ENCODE assay signal across 2 cellular contexts in genomic region chr6:159100011-159100788, GRCh38.
TF ChIP-seq lines count a peak whose summit lies in the region.

No MANE protein-coding gene starts in this region.

TF ChIP-seq in IMR-90, 13 proteins besides CTCF, POLR2A, EP300 and RAD21:
- TF ChIP-seq SMC3 (IDR thresholded peaks at IDR 0.05; ENCODE audit: low read depth, low read length), result no peak
- TF ChIP-seq MAFK (IDR thresholded peaks at IDR 0.05; ENCODE audit: low read depth, low read length), result no peak

TF ChIP-seq in K562, 482 proteins besides CTCF, POLR2A, EP300 and RAD21:
- TF ChIP-seq ARID4B (CRISPR knock-in tag; IDR thresholded peaks at IDR 0.05) (no peak), L3MBTL2 (IDR thresholded peaks at IDR 0.05) (0 out of 2 replicates have a peak, but pooled peaks have one; percentile 19), MAX (CRISPR knock-in tag; IDR thresholded peaks at IDR 0.05) (0 out of 2 replicates have a peak, but pooled peaks have one; percentile 37)
